In genomic region chr6:111556004-111556403, GRCh38 we compare ENCODE assay signal across 1 cellular context.
TF ChIP-seq lines count a peak whose summit lies in the region.

No MANE protein-coding gene starts in this region.

TF ChIP-seq in IMR-90, 13 proteins besides CTCF, POLR2A, EP300 and RAD21:
- TF ChIP-seq NFE2L2 (IDR thresholded peaks at IDR 0.05; ENCODE audit: low read depth, low read length) (no peak), MAFK (IDR thresholded peaks at IDR 0.05; ENCODE audit: low read depth, low read length) (no peak), FOS (IDR thresholded peaks at IDR 0.05; ENCODE audit: low read depth, low read length) (no peak), CEBPB (IDR thresholded peaks at IDR 0.05; ENCODE audit: low read depth, low read length) (no peak), RCOR1 (IDR thresholded peaks at IDR 0.05; ENCODE audit: insufficient replicate concordance, low read length) (no peak), BHLHE40 (IDR thresholded peaks at IDR 0.05; ENCODE audit: low read depth, low read length) (no peak), MAZ (IDR thresholded peaks at IDR 0.05; ENCODE audit: borderline replicate concordance, low read depth, low read length) (no peak), CHD1 (IDR thresholded peaks at IDR 0.05; ENCODE audit: low read depth, low read length) (no peak)
- TF ChIP-seq, protein P1, sequence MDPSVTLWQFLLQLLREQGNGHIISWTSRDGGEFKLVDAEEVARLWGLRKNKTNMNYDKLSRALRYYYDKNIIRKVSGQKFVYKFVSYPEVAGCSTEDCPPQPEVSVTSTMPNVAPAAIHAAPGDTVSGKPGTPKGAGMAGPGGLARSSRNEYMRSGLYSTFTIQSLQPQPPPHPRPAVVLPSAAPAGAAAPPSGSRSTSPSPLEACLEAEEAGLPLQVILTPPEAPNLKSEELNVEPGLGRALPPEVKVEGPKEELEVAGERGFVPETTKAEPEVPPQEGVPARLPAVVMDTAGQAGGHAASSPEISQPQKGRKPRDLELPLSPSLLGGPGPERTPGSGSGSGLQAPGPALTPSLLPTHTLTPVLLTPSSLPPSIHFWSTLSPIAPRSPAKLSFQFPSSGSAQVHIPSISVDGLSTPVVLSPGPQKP (IDR thresholded peaks at IDR 0.05; ENCODE audit: borderline replicate concordance, low read depth, low read length), result no peak
- TF ChIP-seq, protein P2, sequence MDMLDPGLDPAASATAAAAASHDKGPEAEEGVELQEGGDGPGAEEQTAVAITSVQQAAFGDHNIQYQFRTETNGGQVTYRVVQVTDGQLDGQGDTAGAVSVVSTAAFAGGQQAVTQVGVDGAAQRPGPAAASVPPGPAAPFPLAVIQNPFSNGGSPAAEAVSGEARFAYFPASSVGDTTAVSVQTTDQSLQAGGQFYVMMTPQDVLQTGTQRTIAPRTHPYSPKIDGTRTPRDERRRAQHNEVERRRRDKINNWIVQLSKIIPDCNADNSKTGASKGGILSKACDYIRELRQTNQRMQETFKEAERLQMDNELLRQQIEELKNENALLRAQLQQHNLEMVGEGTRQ (IDR thresholded peaks at IDR 0.05; ENCODE audit: low read depth, low read length), result no peak
